ENCODE assay signal across 8 cellular contexts in the genomic region with DNA sequence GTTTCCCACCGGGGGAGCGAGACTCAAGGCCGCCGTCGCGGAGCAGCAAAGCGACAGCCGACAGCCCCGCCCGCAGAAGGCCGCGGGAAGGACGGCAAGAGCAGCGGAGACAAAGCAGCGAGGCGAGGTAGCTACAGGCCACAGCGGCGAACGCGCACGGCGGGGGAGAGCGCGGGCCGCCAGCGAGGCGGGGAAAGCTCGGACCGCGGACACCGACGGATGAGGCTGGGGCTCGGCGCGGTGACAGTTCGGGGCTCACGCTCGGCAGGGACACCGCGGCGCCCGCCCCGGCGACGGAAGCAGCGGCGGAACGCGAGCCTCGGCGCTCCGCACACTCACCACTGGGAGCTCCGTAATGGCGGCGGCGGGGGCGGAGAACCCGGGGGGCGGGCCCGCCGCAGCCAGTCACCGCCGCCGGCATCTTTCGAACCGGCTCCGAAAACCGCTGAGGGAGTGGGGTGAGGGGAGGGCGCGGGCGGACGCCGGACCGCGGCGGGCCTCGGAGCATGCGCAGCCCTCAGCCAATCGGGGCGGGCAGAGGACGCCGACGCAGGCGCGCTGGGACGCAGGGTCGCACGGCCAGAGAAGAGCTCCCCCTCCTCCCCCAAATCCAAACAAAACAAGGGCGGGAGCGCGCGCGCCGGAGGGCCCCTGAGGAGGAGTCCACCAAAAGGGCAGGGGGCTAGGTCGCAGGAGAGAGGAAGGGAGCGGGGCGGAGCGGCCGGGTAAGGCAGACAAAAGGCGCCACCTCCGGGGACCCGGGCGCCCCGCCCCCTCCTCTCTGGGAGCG. TPM values are rescaled to one million over a fixed set of nuclear protein-coding genes. Genes with fewer than 3 reads are reported as not detected.
A peak's percentile ranks its signal among the peaks of the same experiment; 100 is the strongest.
DNase-seq lines count a peak whose midpoint lies in the region; TF ChIP-seq lines count a peak whose summit lies in the region.

No MANE protein-coding gene starts in this region.

- no peaks in the 10 kb centered on the region for H3K9me3 ChIP-seq in SJSA1 (replicated peaks)

- H3K36me3 Mint-ChIP-seq in activated naive CD4-positive, alpha-beta T cell treated with anti-CD3 and anti-CD28 coated beads, Interleukin-2, amount 10 ng/mL, durations not matched to agents 7 days and 5 days, result peaks cover 5% of the 10 kb centered on the region

- peaks cover 26% of the 10 kb centered on the region for H3K4me1 Mint-ChIP-seq in activated naive CD4-positive, alpha-beta T cell treated with anti-CD3 and anti-CD28 coated beads, Interleukin-2, amount 10 ng/mL, durations not matched to agents 7 days and 5 days

- CTCF ChIA-PET in activated naive CD4-positive, alpha-beta T cell treated with anti-CD3 and anti-CD28 coated beads, Interleukin-2, amount 10 ng/mL, durations not matched to agents 7 days and 5 days (lab: Charles Lee), result interaction anchor here (0.7 to 1.7 kb wide), 3 partner anchors 22 to 408 kb away, joined by 3 to 6 read pairs (median 3); no protein-coding TSS in a partner anchor

- H3K4me3 Mint-ChIP-seq in activated naive CD4-positive, alpha-beta T cell treated with anti-CD3 and anti-CD28 coated beads, Interleukin-2, amount 10 ng/mL, durations not matched to agents 7 days and 5 days, result peak overlapping the region; percentile 92

- peaks cover 5% of the 10 kb centered on the region for H3K27me3 Mint-ChIP-seq in activated naive CD4-positive, alpha-beta T cell treated with anti-CD3 and anti-CD28 coated beads, Interleukin-2, amount 10 ng/mL, durations not matched to agents 7 days and 5 days

- H3K9me3 Mint-ChIP-seq in activated naive CD4-positive, alpha-beta T cell treated with anti-CD3 and anti-CD28 coated beads, Interleukin-2, amount 10 ng/mL, durations not matched to agents 7 days and 5 days, result no peaks in the 10 kb centered on the region

- peak; percentile 56 for DNase-seq in GM04503 (ENCODE audit: low read depth)
- DNase-seq in HFF-Myc (ENCODE audit: extremely low read depth, low read depth), result peak; percentile 71
- peak; percentile 88 for DNase-seq in MV-4-11 (lab: John Stamatoyannopoulos, UW)
- peak; percentile 97 to 99 for DNase-seq in SJSA1 (ENCODE audit: low read depth in 1 of 2, low spot score in 2 of 2)
- DNase-seq in activated naive CD4-positive, alpha-beta T cell treated with anti-CD3 and anti-CD28 coated beads, Interleukin-2, amount 10 ng/mL, durations not matched to agents 7 days and 5 days, result peak; percentile 96
- peak; percentile 95 for DNase-seq in germinal center (ENCODE audit: low spot score)
- DNase-seq in non-pigmented ciliary epithelial cell (ENCODE audit: low read depth), result peak; percentile 51
- peak; percentile 94 for DNase-seq in superior temporal gyrus (ENCODE audit: extremely low spot score)

- H3K4me1 ChIP-seq in SJSA1 (replicated peaks), result peaks cover 15% of the 10 kb centered on the region

- H3K27ac ChIP-seq in SJSA1, result peak overlapping the region; percentile 94

- H3K4me3 ChIP-seq in HFF-Myc (replicated peaks; ENCODE audit: low read depth, low read length) (peak overlapping the region; percentile 93), SJSA1 (peak overlapping the region; percentile 98)

- peaks cover 27% of the 10 kb centered on the region for H3K36me3 ChIP-seq in SJSA1

- no peak for TF ChIP-seq CTCF in HFF-Myc (IDR thresholded peaks at IDR 0.05; ENCODE audit: low read depth, low read length, missing control alignments)

- H3K27ac Mint-ChIP-seq in activated naive CD4-positive, alpha-beta T cell treated with anti-CD3 and anti-CD28 coated beads, Interleukin-2, amount 10 ng/mL, durations not matched to agents 7 days and 5 days, result peak overlapping the region; percentile 98

- no peaks in the 10 kb centered on the region for H3K27me3 ChIP-seq in SJSA1 (replicated peaks)

RNA-seq across cellular contexts. Expression of gene HP1BP3, which starts 0.6 kb away (rescaled TPM):
- total RNA-seq in SJSA1 (2014; rRNA removed; shearing (Covaris generic)), result 160 and 201 TPM in 2 replicates

RNA-seq across cellular contexts. Expression of gene SH2D5, which starts 54.0 kb away (rescaled TPM):
- total RNA-seq in SJSA1 (2014; rRNA removed; shearing (Covaris generic)), result 0.82 and 5.3 TPM in 2 replicates

Comparison
In these comparisons a context has a peak if more than half of its experiments do, and no peak if none do; other contexts are left out.
1. Peak in every context shown above with its lines: DNase-seq, H3K4me3 ChIP-seq and H3K27ac ChIP-seq.